13 cellular contexts compared by ENCODE assay signal in genomic region chr3:188178293-188178950, GRCh38. TPM values are rescaled to one million over a fixed set of nuclear protein-coding genes. Genes with fewer than 3 reads are reported as not detected.
DNase-seq lines count a peak whose midpoint lies in the region; ATAC-seq and TF ChIP-seq lines count a peak whose summit lies in the region.
"Had no signal": no experiment of that assay in that cellular context is flagged by ENCODE, and none has a peak within 500 bp of the region (broad histone marks: within the 10 kb centered on the region; RNA-seq: fewer than 3 reads in every experiment).

No MANE protein-coding gene starts in this region.

- POLR2A ChIA-PET in activated CD4-positive, alpha-beta T cell treated with anti-CD3 and anti-CD28 coated beads for 36 hours (lab: Charles Lee) = no interaction called here

- TF ChIP-seq CTCF in right lobe of liver (IDR thresholded peaks at IDR 0.05) = no peak
- no peak for TF ChIP-seq CTCF in GM23338 (conservative IDR thresholded peaks at IDR 0.05; ENCODE audit: low read depth in 2 of 2)

- H3K36me3 ChIP-seq in right lobe of liver (no peaks in the 10 kb centered on the region), stomach smooth muscle (ENCODE audit: control insufficient read depth in 2 of 2, insufficient read depth in 2 of 2, low read length in 2 of 2) (peaks cover 0 to 3% of the 10 kb centered on the region in 2 donors), GM23338 (ENCODE audit: insufficient read depth) (0 out of 2 replicates have a peak, but pooled peaks cover 4% of the 10 kb centered on the region)

- H3F3A ChIP-seq in GM23338 (replicated peaks; ENCODE audit: low read depth) = no peaks in the 10 kb centered on the region

- peak overlapping the region; percentile 48 to 67 for H3K9ac ChIP-seq in stomach smooth muscle (ENCODE audit: low read length in 2 of 2)
- H3K9ac ChIP-seq: parathyroid adenoma had no signal

- ATAC-seq in activated CD4-positive, alpha-beta T cell treated with anti-CD3 and anti-CD28 coated beads for 36 hours = peak; percentile 46
- ATAC-seq in right lobe of liver = peak in 3 of 4 donors; percentile 24 to 57 (median 52)
- no peak for ATAC-seq in GM21515 (IDR thresholded peaks at IDR 0.05; ENCODE audit: unreplicated experiment)
- ATAC-seq in GM23338 = no peak
- ATAC-seq: activated CD8-positive, alpha-beta memory T cell treated with anti-CD3 and anti-CD28 coated beads, Interleukin-2, amount 10 ng/mL, durations not matched to agents 7 days and 5 days had no signal

- TF ChIP-seq POLR2A in right lobe of liver (IDR thresholded peaks at IDR 0.05) = no peak

- peaks cover 56% of the 10 kb centered on the region for H3K79me2 ChIP-seq in GM23338 (replicated peaks; ENCODE audit: insufficient read depth)

- no peaks in the 10 kb centered on the region for H3K27me3 Mint-ChIP-seq in activated CD4-positive, alpha-beta T cell treated with anti-CD3 and anti-CD28 coated beads for 36 hours
- H3K27me3 Mint-ChIP-seq in GM23338 (ENCODE audit: insufficient read depth, low read depth, poor library complexity) = peaks cover 8% of the 10 kb centered on the region
- H3K27me3 Mint-ChIP-seq: activated CD8-positive, alpha-beta memory T cell treated with anti-CD3 and anti-CD28 coated beads, Interleukin-2, amount 10 ng/mL, durations not matched to agents 7 days and 5 days had no signal

- no peak overlapping the region for H3K4me3 Mint-ChIP-seq in activated CD4-positive, alpha-beta T cell treated with anti-CD3 and anti-CD28 coated beads for 36 hours
- H3K4me3 Mint-ChIP-seq in GM23338 = no peak overlapping the region
- H3K4me3 Mint-ChIP-seq: activated CD8-positive, alpha-beta memory T cell treated with anti-CD3 and anti-CD28 coated beads, Interleukin-2, amount 10 ng/mL, durations not matched to agents 7 days and 5 days had no signal

- peaks cover 36% of the 10 kb centered on the region for H3K4me1 Mint-ChIP-seq in activated CD4-positive, alpha-beta T cell treated with anti-CD3 and anti-CD28 coated beads for 36 hours
- H3K4me1 Mint-ChIP-seq in GM23338 = peaks cover 29% of the 10 kb centered on the region

- H3K9me3 ChIP-seq in right lobe of liver (no peaks in the 10 kb centered on the region), stomach smooth muscle (ENCODE audit: control insufficient read depth in 2 of 2, low read length in 2 of 2) (no peaks in the 10 kb centered on the region)

- H3K9me3 Mint-ChIP-seq in activated CD4-positive, alpha-beta T cell treated with anti-CD3 and anti-CD28 coated beads for 36 hours (ENCODE audit: low read depth) = no peaks in the 10 kb centered on the region
- H3K9me3 Mint-ChIP-seq in GM23338 = no peaks in the 10 kb centered on the region

- 71% methylated on average over 7 of the region's 7 CpGs for WGBS in right lobe of liver (ENCODE audit: insufficient coverage, low coverage, low lambda C conversion rate, missing lambda C conversion rate)

- CTCF ChIA-PET in activated CD4-positive, alpha-beta T cell treated with anti-CD3 and anti-CD28 coated beads for 36 hours (lab: Charles Lee) = no interaction called here

- H3K27me3 ChIP-seq in right lobe of liver (no peaks in the 10 kb centered on the region), stomach smooth muscle (ENCODE audit: control insufficient read depth in 1 of 2, insufficient read depth in 2 of 2, low read length in 2 of 2) (no peaks in the 10 kb centered on the region), GM23338 (ENCODE audit: insufficient read depth) (no peaks in the 10 kb centered on the region)

- H3K27ac ChIP-seq in right lobe of liver = peak overlapping the region in 1 of 3 donors; percentile 51
- H3K27ac ChIP-seq in stomach smooth muscle (ENCODE audit: low read length) = peak overlapping the region; percentile 96
- H3K27ac ChIP-seq in GM23338 (ENCODE audit: low read depth) = no peak overlapping the region

- intact Hi-C loops in activated CD4-positive, alpha-beta T cell treated with anti-CD3 and anti-CD28 coated beads for 36 hours (cut with DNase I, micrococcal nuclease) = loop anchor here in 1 of 2 experiments (10.0 kb wide), 1 partner anchor 736 kb away; no protein-coding TSS in a partner anchor
- intact Hi-C loops in right lobe of liver (cut with DNase I) = no loop called here

- H3K9me2 ChIP-seq in GM23338 (ENCODE audit: insufficient read depth) = no peaks in the 10 kb centered on the region

- DNase-seq in activated CD4-positive, alpha-beta T cell treated with anti-CD3 and anti-CD28 coated beads for 36 hours = no peak
- DNase-seq in activated CD4-positive, alpha-beta T cell treated with anti-CD3 and anti-CD28 coated beads for 4 hours = no peak
- peak; percentile 17 for DNase-seq in NCI-H2029 (lab: John Stamatoyannopoulos, UW)
- DNase-seq in right lobe of liver = no peak
- DNase-seq in GM23338 (ENCODE audit: low spot score) = no peak
- no peak for DNase-seq in activated gamma-delta T cell treated with Interleukin-2 at 50 U/mL for 16 hours
- DNase-seq: ACHN; activated CD8-positive, alpha-beta memory T cell treated with anti-CD3 and anti-CD28 coated beads, Interleukin-2, amount 10 ng/mL, durations not matched to agents 7 days and 5 days; erythroblast; NCI-H1105 treated with DMSO at 0.1 percent for 48 hours had no signal

- no peak overlapping the region for H2AFZ ChIP-seq in GM23338

- H3K27ac Mint-ChIP-seq in activated CD4-positive, alpha-beta T cell treated with anti-CD3 and anti-CD28 coated beads for 36 hours = no peak overlapping the region
- H3K27ac Mint-ChIP-seq in GM23338 = no peak overlapping the region
- H3K27ac Mint-ChIP-seq: activated CD8-positive, alpha-beta memory T cell treated with anti-CD3 and anti-CD28 coated beads, Interleukin-2, amount 10 ng/mL, durations not matched to agents 7 days and 5 days had no signal

- H3K4me1 ChIP-seq in right lobe of liver = peaks cover 0 to 45% (median 7%) of the 10 kb centered on the region in 4 donors
- peaks cover 75% of the 10 kb centered on the region for H3K4me1 ChIP-seq in stomach smooth muscle (ENCODE audit: control insufficient read depth, insufficient read depth, low read length)
- peaks cover 8% of the 10 kb centered on the region; the same call in 1 of the 2 replicates for H3K4me1 ChIP-seq in GM23338 (ENCODE audit: insufficient read depth)

- no peaks in the 10 kb centered on the region; the same call in 1 of the 2 replicates for H4K20me1 ChIP-seq in GM23338 (replicated peaks; ENCODE audit: insufficient read depth)

- H3K36me3 Mint-ChIP-seq in activated CD4-positive, alpha-beta T cell treated with anti-CD3 and anti-CD28 coated beads for 36 hours (ENCODE audit: low read depth) = peaks cover 14% of the 10 kb centered on the region
- no peaks in the 10 kb centered on the region; the same call in 1 of the 3 replicates for H3K36me3 Mint-ChIP-seq in GM23338 (ENCODE audit: low read depth)

- no peak overlapping the region for H3K4me2 ChIP-seq in GM23338

- no peak overlapping the region for H3K4me3 ChIP-seq in right lobe of liver
- H3K4me3 ChIP-seq in stomach smooth muscle (ENCODE audit: low read length in 2 of 2) = peak overlapping the region in 1 of 2 donors; percentile 15
- H3K4me3 ChIP-seq in GM23338 = no peak overlapping the region

TF ChIP-seq in GM23338, 12 proteins besides CTCF, POLR2A, EP300 and RAD21 (continues in another document):
- TF ChIP-seq STAT1 (IDR thresholded peaks at IDR 0.05; ENCODE audit: unreplicated experiment) (no peak), REST (IDR thresholded peaks at IDR 0.05; ENCODE audit: unreplicated experiment) (no peak)

RNA-seq across cellular contexts. Expression of gene LPP, which starts 24.5 kb away (rescaled TPM):
- 10 to 100 TPM; 34.7 to 40.6 TPM for total RNA-seq in activated CD4-positive, alpha-beta T cell treated with anti-CD3 and anti-CD28 coated beads for 36 hours
- total RNA-seq in right lobe of liver = 10 to 100 TPM; 41.5 to 90.5 (median 69.5) TPM
- 35.2 and 36.2 TPM in 2 replicates for total RNA-seq in GM23338 (2014; rRNA removed; shearing (Covaris generic))
- 18.1 and 23.0 TPM in 2 replicates for polyA plus RNA-seq in GM23338 (2016; fragmentation: Nextera tagmentation; extraction: Ambion mirVana)

Comparison
In these comparisons a context has a peak if more than half of its experiments do, and no peak if none do; other contexts are left out.
1. ATAC-seq: peak in activated CD4-positive, alpha-beta T cell treated with anti-CD3 and anti-CD28 coated beads for 36 hours (single experiment) and right lobe of liver (3 of 4); none in GM21515 (single experiment) and GM23338 (single experiment).